Comparison of ENCODE assay signal across 8 cellular contexts in the genomic region with DNA sequence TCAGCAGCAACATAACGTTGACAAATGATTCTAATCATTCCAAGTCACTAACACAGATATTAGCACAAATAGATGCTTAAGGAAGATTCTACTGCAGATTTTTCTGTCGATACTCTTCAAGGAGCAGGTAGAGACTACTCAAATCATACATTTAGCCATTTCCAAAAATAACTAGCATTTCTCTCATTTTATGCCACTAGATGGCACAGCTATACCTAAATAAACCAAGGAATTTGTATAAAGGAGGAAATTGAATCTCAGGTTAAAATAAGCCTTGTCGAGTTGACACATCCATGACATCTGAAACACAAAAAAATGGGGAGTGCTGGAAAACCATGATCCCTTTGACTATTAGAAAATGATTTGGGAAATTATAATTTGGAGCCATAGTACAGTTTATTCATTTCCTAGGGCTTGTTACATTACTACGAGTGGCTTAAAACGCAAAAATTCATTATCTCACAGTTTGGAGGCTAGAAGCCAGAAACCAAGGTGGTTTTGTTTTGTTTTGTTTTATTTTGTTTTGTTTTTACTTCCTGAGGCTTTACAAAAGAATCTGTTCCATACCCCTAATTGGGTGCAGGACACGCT. TPM values are rescaled to one million over a fixed set of nuclear protein-coding genes. Genes with fewer than 3 reads are reported as not detected.
DNase-seq lines count a peak whose midpoint lies in the region; ATAC-seq and TF ChIP-seq lines count a peak whose summit lies in the region.

No MANE protein-coding gene starts in this region.

- intact Hi-C loops in PC-3 (cut with micrococcal nuclease) = loop anchor here (1.0 to 10.0 kb wide), 3 partner anchors 29 to 502 kb away; partner anchors contain the start of gene SLC33A1
- intact Hi-C loops in esophagus squamous epithelium (cut with DNase I) = loop anchor here (5.0 kb wide), 1 partner anchor 349 kb away; no protein-coding TSS in a partner anchor
- intact Hi-C loops in prostate gland (cut with DNase I) = loop anchor here (2.0 kb wide), 1 partner anchor 350 kb away; no protein-coding TSS in a partner anchor

- no peak overlapping the region for H3K4me2 ChIP-seq in PC-3 (ENCODE audit: low read length)

- no peaks in the 10 kb centered on the region for H3K79me2 ChIP-seq in PC-3 (ENCODE audit: low read length)

- no peaks in the 10 kb centered on the region for H4K20me1 ChIP-seq in PC-3 (ENCODE audit: low read length)

- WGBS in esophagus squamous epithelium, 2 donors = 53% methylated on average over 6 of the region's 6 CpGs
- WGBS in prostate gland = 52% methylated on average over 6 of the region's 6 CpGs

- H3K27ac ChIP-seq in PC-3 (ENCODE audit: low read length) (no peak overlapping the region), esophagus squamous epithelium (no peak overlapping the region), prostate gland (no peak overlapping the region)

- peak; percentile 81 for TF ChIP-seq CTCF in PC-3 (conservative IDR thresholded peaks at IDR 0.05; ENCODE audit: low read depth, low read length)
- peak in 5 of 6 experiments; percentile 31 to 54 (median 36) for TF ChIP-seq CTCF in esophagus squamous epithelium (IDR thresholded peaks at IDR 0.05)
- peak; percentile 11 to 67 (median 50) for TF ChIP-seq CTCF in prostate gland (IDR thresholded peaks at IDR 0.05)

- peak; percentile 62 for ATAC-seq in PC-3
- ATAC-seq in GM19463 (IDR thresholded peaks at IDR 0.05; ENCODE audit: unreplicated experiment) = no peak
- no peak for ATAC-seq in HG02981 (IDR thresholded peaks at IDR 0.05; ENCODE audit: unreplicated experiment)

- H3K4me1 ChIP-seq in PC-3 (ENCODE audit: insufficient read depth, low read length) = peaks cover 3% of the 10 kb centered on the region; the same call in 1 of the 2 replicates
- no peaks in the 10 kb centered on the region for H3K4me1 ChIP-seq in esophagus squamous epithelium
- no peaks in the 10 kb centered on the region for H3K4me1 ChIP-seq in prostate gland (replicated peaks)

- CTCF ChIA-PET in PC-3 (lab: Charles Lee) = interaction anchor here (1.5 kb wide), 1 partner anchor 349 kb away, joined by 8 read pairs; no protein-coding TSS in a partner anchor

- H3K9me3 ChIP-seq in PC-3 (ENCODE audit: low read length) (no peaks in the 10 kb centered on the region), esophagus squamous epithelium (no peaks in the 10 kb centered on the region), prostate gland (no peaks in the 10 kb centered on the region)

- no peaks in the 10 kb centered on the region for H3F3A ChIP-seq in PC-3 (ENCODE audit: low read length, unreplicated experiment)

- no peaks in the 10 kb centered on the region for H3K9me2 ChIP-seq in PC-3 (replicated peaks; ENCODE audit: low read length)

- H3K36me3 ChIP-seq in PC-3 (ENCODE audit: low read depth, low read length) (no peaks in the 10 kb centered on the region), esophagus squamous epithelium (no peaks in the 10 kb centered on the region), prostate gland (no peaks in the 10 kb centered on the region)

- H2AFZ ChIP-seq in PC-3 (ENCODE audit: low read length) = no peak overlapping the region

- no peak overlapping the region for H3K9ac ChIP-seq in PC-3 (ENCODE audit: low read length)

- DNase-seq in DMS114 treated with DMSO at 0.1 percent for 48 hours (lab: John Stamatoyannopoulos, UW; ENCODE audit: unreplicated experiment) (peak; percentile 49), HT1080 (ENCODE audit: low read depth) (peak; percentile 56), PC-3 (peak; percentile 84), esophagus squamous epithelium (lab: John Stamatoyannopoulos, UW) (no peak), prostate gland (ENCODE audit: low spot score) (no peak)
- DNase-seq in stimulated activated CD4-positive, alpha-beta T cell treated with anti-CD3 and anti-CD28 coated beads, Interleukin-2, amount 100 ng/mL, for 24 hours = no peak

- POLR2A ChIA-PET in PC-3 (lab: Charles Lee; ENCODE audit: unreplicated experiment) = no interaction called here

- TF ChIP-seq POLR2A in esophagus squamous epithelium (IDR thresholded peaks at IDR 0.05) = no peak
- no peak for TF ChIP-seq POLR2A in prostate gland (IDR thresholded peaks at IDR 0.05)

- no peaks in the 10 kb centered on the region for H3K27me3 ChIP-seq in PC-3 (ENCODE audit: low read length)
- no peaks in the 10 kb centered on the region for H3K27me3 ChIP-seq in esophagus squamous epithelium
- H3K27me3 ChIP-seq in prostate gland (replicated peaks; ENCODE audit: insufficient read depth) = no peaks in the 10 kb centered on the region

- H3K4me3 ChIP-seq in PC-3 (ENCODE audit: low read length) = no peak overlapping the region
- H3K4me3 ChIP-seq in esophagus squamous epithelium = no peak overlapping the region
- H3K4me3 ChIP-seq in prostate gland = no peak overlapping the region

- no TSS peak for BruUV-seq in PC-3 (replicated peaks; lab: Mats Ljungman, UMichigan)

RNA-seq across cellular contexts. Expression of gene STRIT1, which starts 59.5 kb away (rescaled TPM):
- not detected in 2 replicates for total RNA-seq in HT1080 (2014; rRNA removed; shearing (Covaris generic))
- not detected in 2 replicates for polyA plus RNA-seq in HT1080 (2015; cell fraction: cytosol; rRNA removed)
- not detected in 2 replicates for polyA plus RNA-seq in HT1080 (2015; cell fraction: nucleus; rRNA removed)
- total RNA-seq in PC-3 (2014; rRNA removed) = not detected in 2 replicates
- total RNA-seq in esophagus squamous epithelium = not detected
- 1 to 10 TPM in 1 of 2 donors, not detected in 1; 4.9 TPM for total RNA-seq in prostate gland

Comparison
In these comparisons a context has a peak if more than half of its experiments do, and no peak if none do; other contexts are left out.
1. DNase-seq: peak in DMS114 treated with DMSO at 0.1 percent for 48 hours (single experiment), HT1080 (single experiment) and PC-3 (single experiment); none in esophagus squamous epithelium (single experiment), prostate gland (single experiment) and stimulated activated CD4-positive, alpha-beta T cell treated with anti-CD3 and anti-CD28 coated beads, Interleukin-2, amount 100 ng/mL, for 24 hours (0 of 2).
2. Peak in every context shown above with its lines, with median percentiles within 50 percentile points of each other: CTCF ChIP-seq.